ENCODE assay signal across 19 cellular contexts in the genomic region with DNA sequence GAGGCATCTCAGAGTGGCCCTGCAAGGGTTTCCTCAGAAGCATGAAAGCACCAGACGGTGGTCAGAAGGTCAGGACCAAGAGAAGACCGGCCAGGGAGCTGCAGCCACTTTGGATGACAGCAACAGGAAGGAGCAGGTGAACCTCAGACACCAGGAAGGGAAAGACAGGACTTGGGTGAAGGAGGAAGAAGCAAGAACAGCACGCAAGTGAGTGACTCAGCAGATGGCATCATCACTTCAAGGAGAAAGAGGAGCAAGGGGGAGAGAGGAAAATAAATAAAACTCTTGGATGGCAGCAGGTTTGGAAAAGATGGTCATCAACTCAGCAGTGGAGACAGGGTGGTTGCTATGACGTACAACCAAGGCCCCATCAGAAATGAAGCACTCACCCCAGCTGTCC. TPM values are rescaled to one million over a fixed set of nuclear protein-coding genes. Genes with fewer than 3 reads are reported as not detected.
DNase-seq lines count a peak whose midpoint lies in the region; ATAC-seq and TF ChIP-seq lines count a peak whose summit lies in the region.
"Had no signal": no experiment of that assay in that cellular context is flagged by ENCODE, and none has a peak within 500 bp of the region (broad histone marks: within the 10 kb centered on the region; RNA-seq: fewer than 3 reads in every experiment).

No MANE protein-coding gene starts in this region.

- in situ Hi-C loops in GM23248 (cut with MboI): no loop called here

- WGBS in GM23248 (ENCODE audit: low coverage in 1 of 2, low lambda C conversion rate in 2 of 2, missing lambda C conversion rate in 2 of 2), 2 experiments: 58 to 64% methylated on average over 4 of the region's 4 CpGs

- no peak for TF ChIP-seq CTCF in RWPE1 (conservative IDR thresholded peaks at IDR 0.05; ENCODE audit: low read depth)

- no peak overlapping the region for H3K4me3 ChIP-seq in GM23248
- H3K4me3 ChIP-seq: GM12878, prostate gland, upper lobe of left lung had no signal

- no peaks in the 10 kb centered on the region for H3K9me3 ChIP-seq in GM23248 (ENCODE audit: low read depth)
- H3K9me3 ChIP-seq: prostate gland, upper lobe of left lung had no signal

- no peak for ATAC-seq in HG02610 (IDR thresholded peaks at IDR 0.05; ENCODE audit: unreplicated experiment)
- ATAC-seq: activated CD8-positive, alpha-beta T cell treated with anti-CD3 and anti-CD28 coated beads for 36 hours; GM12878; left colon; Panc1 had no signal

- H3K27ac ChIP-seq in GM23248: no peak overlapping the region
- H3K27ac ChIP-seq in RWPE1: 0 out of 2 replicates have a peak overlapping the region, but pooled peaks have one; percentile 6
- H3K27ac ChIP-seq in epithelial cell of prostate: peak overlapping the region; percentile 11
- H3K27ac ChIP-seq: prostate gland, upper lobe of left lung had no signal

- POLR2A ChIA-PET in RWPE1 (lab: Yijun Ruan, JAX; ENCODE audit: low non-redundant PET): no interaction called here

- H3K36me3 ChIP-seq in GM23248 (ENCODE audit: low read depth): no peaks in the 10 kb centered on the region
- H3K36me3 ChIP-seq: prostate gland had no signal

- CTCF ChIA-PET in RWPE1 (lab: Yijun Ruan, JAX): interaction anchor here (0.5 to 0.6 kb wide), 2 partner anchors 19 to 28 kb away, joined by 3 read pairs; no protein-coding TSS in a partner anchor

- DNase-seq in A172 (ENCODE audit: low spot score) (peak; percentile 34), GM23248 (peak; percentile 63), RWPE1 (ENCODE audit: low spot score) (no peak), epithelial cell of prostate (ENCODE audit: low read depth, low spot score) (peak; percentile 48), globus pallidus (ENCODE audit: low spot score) (no peak), NCI-H1694 treated with DMSO at 0.1 percent for 48 hours (lab: John Stamatoyannopoulos, UW) (no peak)
- no peak for DNase-seq in stimulated activated CD4-positive, alpha-beta T cell treated with anti-CD3 and anti-CD28 coated beads, Interleukin-4, amount 100 ng/mL, for 24 hours
- DNase-seq: activated CD8-positive, alpha-beta T cell treated with anti-CD3 and anti-CD28 coated beads for 36 hours; activated gamma-delta T cell; AML-193; DMS79 treated with DMSO at 0.1 percent for 48 hours; left colon; NCI-H1417; NCI-H446; upper lobe of left lung had no signal

- H4K20me1 ChIP-seq in GM23248 (ENCODE audit: insufficient read depth): no peaks in the 10 kb centered on the region

- H3K27me3 ChIP-seq in GM23248 (replicated peaks; ENCODE audit: insufficient read depth): no peaks in the 10 kb centered on the region
- H3K27me3 ChIP-seq: upper lobe of left lung had no signal

- H3K4me1 ChIP-seq in GM23248 (ENCODE audit: insufficient read depth): peaks cover 15% of the 10 kb centered on the region
- H3K4me1 ChIP-seq: prostate gland, upper lobe of left lung had no signal

- peaks cover 20% of the 10 kb centered on the region; the same call in 1 of the 2 replicates for H3F3A ChIP-seq in GM23248 (ENCODE audit: insufficient read depth)

- no peaks in the 10 kb centered on the region for H3K9me2 ChIP-seq in GM23248 (ENCODE audit: insufficient read depth)

- no peak overlapping the region for H3K9ac ChIP-seq in GM23248

- H2AFZ ChIP-seq in GM23248: no peak overlapping the region

- no peaks in the 10 kb centered on the region; the same call in 1 of the 2 replicates for H3K79me2 ChIP-seq in GM23248 (ENCODE audit: insufficient read depth)

- H3K4me2 ChIP-seq in GM23248 (ENCODE audit: unreplicated experiment): no peak overlapping the region

RNA-seq across cellular contexts. Expression of gene NCAPG2, which starts 31.6 kb away (rescaled TPM):
- 34.2 and 41.4 TPM in 2 replicates for total RNA-seq in A172 (2014; rRNA removed; shearing (Covaris generic))
- 15.6 and 15.7 TPM in 2 replicates for total RNA-seq in GM23248 (2014; rRNA removed; shearing (Covaris generic))
- 15.7 and 17.3 TPM in 2 replicates for polyA plus RNA-seq in GM23248 (2016; fragmentation: Nextera tagmentation; extraction: Ambion mirVana)

Comparison
In these comparisons a context has a peak if more than half of its experiments do, and no peak if none do; other contexts are left out.
1. DNase-seq: peak in A172 (single experiment), GM23248 (single experiment) and epithelial cell of prostate (single experiment); none in RWPE1 (single experiment), stimulated activated CD4-positive, alpha-beta T cell treated with anti-CD3 and anti-CD28 coated beads, Interleukin-4, amount 100 ng/mL, for 24 hours (single experiment), globus pallidus (single experiment) and NCI-H1694 treated with DMSO at 0.1 percent for 48 hours (single experiment).